1 cellular context compared by ENCODE assay signal in the genomic region with DNA sequence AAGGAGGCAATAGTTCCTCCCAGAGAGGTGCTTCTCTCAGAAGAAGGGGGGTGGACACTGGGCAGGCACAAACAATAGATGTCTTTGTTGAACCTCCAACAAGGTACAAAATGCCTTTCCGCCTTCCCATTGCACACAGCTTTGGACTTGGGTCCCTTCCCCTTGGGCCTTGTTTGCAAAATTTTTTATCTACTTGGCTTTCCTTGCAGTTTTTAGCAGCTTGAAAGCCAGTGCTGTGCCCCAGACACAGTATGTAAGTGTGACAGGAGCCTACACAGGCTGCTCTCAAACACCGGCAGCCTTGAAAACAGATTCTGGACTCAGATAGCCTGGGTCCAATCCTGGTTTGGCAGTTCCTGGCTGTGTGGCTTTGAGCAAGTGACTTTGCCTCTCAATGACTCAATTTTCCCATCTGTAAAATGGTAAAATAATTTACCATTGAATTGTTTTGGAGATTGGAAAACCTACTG.
A peak's percentile ranks its signal among the peaks of the same experiment; 100 is the strongest.
TF ChIP-seq lines count a peak whose summit lies in the region.

No MANE protein-coding gene starts in this region.

TF ChIP-seq in HepG2, 621 proteins besides CTCF, POLR2A, EP300 and RAD21 (continued from another document and continues in another):
- no peak for TF ChIP-seq STAT5B (CRISPR knock-in tag; IDR thresholded peaks at IDR 0.05)
- TF ChIP-seq ZKSCAN1 (IDR thresholded peaks at IDR 0.05; ENCODE audit: low read length) = peak; percentile 47; the same call in 1 of the 2 replicates
- no peak for TF ChIP-seq ZNF264 (CRISPR knock-in tag; IDR thresholded peaks at IDR 0.05)
- TF ChIP-seq, protein P1, sequence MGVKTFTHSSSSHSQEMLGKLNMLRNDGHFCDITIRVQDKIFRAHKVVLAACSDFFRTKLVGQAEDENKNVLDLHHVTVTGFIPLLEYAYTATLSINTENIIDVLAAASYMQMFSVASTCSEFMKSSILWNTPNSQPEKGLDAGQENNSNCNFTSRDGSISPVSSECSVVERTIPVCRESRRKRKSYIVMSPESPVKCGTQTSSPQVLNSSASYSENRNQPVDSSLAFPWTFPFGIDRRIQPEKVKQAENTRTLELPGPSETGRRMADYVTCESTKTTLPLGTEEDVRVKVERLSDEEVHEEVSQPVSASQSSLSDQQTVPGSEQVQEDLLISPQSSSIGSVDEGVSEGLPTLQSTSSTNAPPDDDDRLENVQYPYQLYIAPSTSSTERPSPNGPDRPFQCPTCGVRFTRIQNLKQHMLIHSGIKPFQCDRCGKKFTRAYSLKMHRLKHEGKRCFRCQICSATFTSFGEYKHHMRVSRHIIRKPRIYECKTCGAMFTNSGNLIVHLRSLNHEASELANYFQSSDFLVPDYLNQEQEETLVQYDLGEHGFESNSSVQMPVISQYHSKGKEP (CRISPR knock-in tag; IDR thresholded peaks at IDR 0.05) = no peak
- TF ChIP-seq, protein P2, sequence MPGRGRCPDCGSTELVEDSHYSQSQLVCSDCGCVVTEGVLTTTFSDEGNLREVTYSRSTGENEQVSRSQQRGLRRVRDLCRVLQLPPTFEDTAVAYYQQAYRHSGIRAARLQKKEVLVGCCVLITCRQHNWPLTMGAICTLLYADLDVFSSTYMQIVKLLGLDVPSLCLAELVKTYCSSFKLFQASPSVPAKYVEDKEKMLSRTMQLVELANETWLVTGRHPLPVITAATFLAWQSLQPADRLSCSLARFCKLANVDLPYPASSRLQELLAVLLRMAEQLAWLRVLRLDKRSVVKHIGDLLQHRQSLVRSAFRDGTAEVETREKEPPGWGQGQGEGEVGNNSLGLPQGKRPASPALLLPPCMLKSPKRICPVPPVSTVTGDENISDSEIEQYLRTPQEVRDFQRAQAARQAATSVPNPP (CRISPR knock-in tag; IDR thresholded peaks at IDR 0.05) = no peak
- peak; percentile 55 for TF ChIP-seq CBX1 (IDR thresholded peaks at IDR 0.05; ENCODE audit: low read depth)
- no peak; the same call in 1 of the 2 replicates for TF ChIP-seq ZNF460 (CRISPR knock-in tag; IDR thresholded peaks at IDR 0.05; ENCODE audit: borderline replicate concordance)
- peak; percentile 99 for TF ChIP-seq RCOR2 (CRISPR knock-in tag; IDR thresholded peaks at IDR 0.05)
- no peak for TF ChIP-seq ZNF329 (CRISPR knock-in tag; IDR thresholded peaks at IDR 0.05; ENCODE audit: low read depth)
- no peak for TF ChIP-seq KDM5A (IDR thresholded peaks at IDR 0.05; ENCODE audit: borderline replicate concordance, low read length)
- no peak for TF ChIP-seq FLYWCH1 (CRISPR knock-in tag; IDR thresholded peaks at IDR 0.05)
- TF ChIP-seq, protein P3, sequence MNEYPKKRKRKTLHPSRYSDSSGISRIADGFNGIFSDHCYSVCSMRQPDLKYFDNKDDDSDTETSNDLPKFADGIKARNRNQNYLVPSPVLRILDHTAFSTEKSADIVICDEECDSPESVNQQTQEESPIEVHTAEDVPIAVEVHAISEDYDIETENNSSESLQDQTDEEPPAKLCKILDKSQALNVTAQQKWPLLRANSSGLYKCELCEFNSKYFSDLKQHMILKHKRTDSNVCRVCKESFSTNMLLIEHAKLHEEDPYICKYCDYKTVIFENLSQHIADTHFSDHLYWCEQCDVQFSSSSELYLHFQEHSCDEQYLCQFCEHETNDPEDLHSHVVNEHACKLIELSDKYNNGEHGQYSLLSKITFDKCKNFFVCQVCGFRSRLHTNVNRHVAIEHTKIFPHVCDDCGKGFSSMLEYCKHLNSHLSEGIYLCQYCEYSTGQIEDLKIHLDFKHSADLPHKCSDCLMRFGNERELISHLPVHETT (CRISPR knock-in tag; conservative IDR thresholded peaks at IDR 0.05) = 0 out of 2 replicates have a peak, but pooled peaks have one; percentile 27
- no peak for TF ChIP-seq ZNF7 (CRISPR knock-in tag; IDR thresholded peaks at IDR 0.05)
- no peak for TF ChIP-seq TCF7L2 (IDR thresholded peaks at IDR 0.05; ENCODE audit: low read depth, low read length)
- TF ChIP-seq, protein P4, sequence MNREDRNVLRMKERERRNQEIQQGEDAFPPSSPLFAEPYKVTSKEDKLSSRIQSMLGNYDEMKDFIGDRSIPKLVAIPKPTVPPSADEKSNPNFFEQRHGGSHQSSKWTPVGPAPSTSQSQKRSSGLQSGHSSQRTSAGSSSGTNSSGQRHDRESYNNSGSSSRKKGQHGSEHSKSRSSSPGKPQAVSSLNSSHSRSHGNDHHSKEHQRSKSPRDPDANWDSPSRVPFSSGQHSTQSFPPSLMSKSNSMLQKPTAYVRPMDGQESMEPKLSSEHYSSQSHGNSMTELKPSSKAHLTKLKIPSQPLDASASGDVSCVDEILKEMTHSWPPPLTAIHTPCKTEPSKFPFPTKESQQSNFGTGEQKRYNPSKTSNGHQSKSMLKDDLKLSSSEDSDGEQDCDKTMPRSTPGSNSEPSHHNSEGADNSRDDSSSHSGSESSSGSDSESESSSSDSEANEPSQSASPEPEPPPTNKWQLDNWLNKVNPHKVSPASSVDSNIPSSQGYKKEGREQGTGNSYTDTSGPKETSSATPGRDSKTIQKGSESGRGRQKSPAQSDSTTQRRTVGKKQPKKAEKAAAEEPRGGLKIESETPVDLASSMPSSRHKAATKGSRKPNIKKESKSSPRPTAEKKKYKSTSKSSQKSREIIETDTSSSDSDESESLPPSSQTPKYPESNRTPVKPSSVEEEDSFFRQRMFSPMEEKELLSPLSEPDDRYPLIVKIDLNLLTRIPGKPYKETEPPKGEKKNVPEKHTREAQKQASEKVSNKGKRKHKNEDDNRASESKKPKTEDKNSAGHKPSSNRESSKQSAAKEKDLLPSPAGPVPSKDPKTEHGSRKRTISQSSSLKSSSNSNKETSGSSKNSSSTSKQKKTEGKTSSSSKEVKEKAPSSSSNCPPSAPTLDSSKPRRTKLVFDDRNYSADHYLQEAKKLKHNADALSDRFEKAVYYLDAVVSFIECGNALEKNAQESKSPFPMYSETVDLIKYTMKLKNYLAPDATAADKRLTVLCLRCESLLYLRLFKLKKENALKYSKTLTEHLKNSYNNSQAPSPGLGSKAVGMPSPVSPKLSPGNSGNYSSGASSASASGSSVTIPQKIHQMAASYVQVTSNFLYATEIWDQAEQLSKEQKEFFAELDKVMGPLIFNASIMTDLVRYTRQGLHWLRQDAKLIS (CRISPR knock-in tag; IDR thresholded peaks at IDR 0.05) = no peak
- TF ChIP-seq ASH2L (IDR thresholded peaks at IDR 0.05; ENCODE audit: insufficient read length, low read depth, low read length) = peak; percentile 69
- peak; percentile 46; the same call in 1 of the 2 replicates for TF ChIP-seq ZFX (CRISPR knock-in tag; IDR thresholded peaks at IDR 0.05; ENCODE audit: low read depth)
- TF ChIP-seq ZNF224 (CRISPR knock-in tag; IDR thresholded peaks at IDR 0.05) = no peak
- TF ChIP-seq NFATC3 (CRISPR knock-in tag; IDR thresholded peaks at IDR 0.05) = no peak
- no peak for TF ChIP-seq ZBTB42 (CRISPR knock-in tag; IDR thresholded peaks at IDR 0.05)
- TF ChIP-seq, protein P5, sequence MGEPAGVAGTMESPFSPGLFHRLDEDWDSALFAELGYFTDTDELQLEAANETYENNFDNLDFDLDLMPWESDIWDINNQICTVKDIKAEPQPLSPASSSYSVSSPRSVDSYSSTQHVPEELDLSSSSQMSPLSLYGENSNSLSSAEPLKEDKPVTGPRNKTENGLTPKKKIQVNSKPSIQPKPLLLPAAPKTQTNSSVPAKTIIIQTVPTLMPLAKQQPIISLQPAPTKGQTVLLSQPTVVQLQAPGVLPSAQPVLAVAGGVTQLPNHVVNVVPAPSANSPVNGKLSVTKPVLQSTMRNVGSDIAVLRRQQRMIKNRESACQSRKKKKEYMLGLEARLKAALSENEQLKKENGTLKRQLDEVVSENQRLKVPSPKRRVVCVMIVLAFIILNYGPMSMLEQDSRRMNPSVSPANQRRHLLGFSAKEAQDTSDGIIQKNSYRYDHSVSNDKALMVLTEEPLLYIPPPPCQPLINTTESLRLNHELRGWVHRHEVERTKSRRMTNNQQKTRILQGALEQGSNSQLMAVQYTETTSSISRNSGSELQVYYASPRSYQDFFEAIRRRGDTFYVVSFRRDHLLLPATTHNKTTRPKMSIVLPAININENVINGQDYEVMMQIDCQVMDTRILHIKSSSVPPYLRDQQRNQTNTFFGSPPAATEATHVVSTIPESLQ (CRISPR knock-in tag; conservative IDR thresholded peaks at IDR 0.05) = no peak
- TF ChIP-seq, protein P6, sequence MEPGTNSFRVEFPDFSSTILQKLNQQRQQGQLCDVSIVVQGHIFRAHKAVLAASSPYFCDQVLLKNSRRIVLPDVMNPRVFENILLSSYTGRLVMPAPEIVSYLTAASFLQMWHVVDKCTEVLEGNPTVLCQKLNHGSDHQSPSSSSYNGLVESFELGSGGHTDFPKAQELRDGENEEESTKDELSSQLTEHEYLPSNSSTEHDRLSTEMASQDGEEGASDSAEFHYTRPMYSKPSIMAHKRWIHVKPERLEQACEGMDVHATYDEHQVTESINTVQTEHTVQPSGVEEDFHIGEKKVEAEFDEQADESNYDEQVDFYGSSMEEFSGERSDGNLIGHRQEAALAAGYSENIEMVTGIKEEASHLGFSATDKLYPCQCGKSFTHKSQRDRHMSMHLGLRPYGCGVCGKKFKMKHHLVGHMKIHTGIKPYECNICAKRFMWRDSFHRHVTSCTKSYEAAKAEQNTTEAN (CRISPR knock-in tag; conservative IDR thresholded peaks at IDR 0.05) = peak; percentile 58; the same call in 1 of the 2 replicates
- TF ChIP-seq, protein P7, sequence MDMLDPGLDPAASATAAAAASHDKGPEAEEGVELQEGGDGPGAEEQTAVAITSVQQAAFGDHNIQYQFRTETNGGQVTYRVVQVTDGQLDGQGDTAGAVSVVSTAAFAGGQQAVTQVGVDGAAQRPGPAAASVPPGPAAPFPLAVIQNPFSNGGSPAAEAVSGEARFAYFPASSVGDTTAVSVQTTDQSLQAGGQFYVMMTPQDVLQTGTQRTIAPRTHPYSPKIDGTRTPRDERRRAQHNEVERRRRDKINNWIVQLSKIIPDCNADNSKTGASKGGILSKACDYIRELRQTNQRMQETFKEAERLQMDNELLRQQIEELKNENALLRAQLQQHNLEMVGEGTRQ (IDR thresholded peaks at IDR 0.05; ENCODE audit: low read depth, low read length) = no peak
- TF ChIP-seq, protein P7 (CRISPR knock-in tag; IDR thresholded peaks at IDR 0.05; ENCODE audit: borderline replicate concordance) = no peak
- TF ChIP-seq HMG20A (CRISPR knock-in tag; IDR thresholded peaks at IDR 0.05; ENCODE audit: borderline replicate concordance) = 0 out of 2 replicates have a peak, but pooled peaks have one; percentile 30
- no peak for TF ChIP-seq ONECUT2 (CRISPR knock-in tag; IDR thresholded peaks at IDR 0.05)
- TF ChIP-seq, protein P8, sequence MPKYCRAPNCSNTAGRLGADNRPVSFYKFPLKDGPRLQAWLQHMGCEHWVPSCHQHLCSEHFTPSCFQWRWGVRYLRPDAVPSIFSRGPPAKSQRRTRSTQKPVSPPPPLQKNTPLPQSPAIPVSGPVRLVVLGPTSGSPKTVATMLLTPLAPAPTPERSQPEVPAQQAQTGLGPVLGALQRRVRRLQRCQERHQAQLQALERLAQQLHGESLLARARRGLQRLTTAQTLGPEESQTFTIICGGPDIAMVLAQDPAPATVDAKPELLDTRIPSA (CRISPR knock-in tag; IDR thresholded peaks at IDR 0.05; ENCODE audit: borderline replicate concordance) = no peak
- TF ChIP-seq, protein P9, sequence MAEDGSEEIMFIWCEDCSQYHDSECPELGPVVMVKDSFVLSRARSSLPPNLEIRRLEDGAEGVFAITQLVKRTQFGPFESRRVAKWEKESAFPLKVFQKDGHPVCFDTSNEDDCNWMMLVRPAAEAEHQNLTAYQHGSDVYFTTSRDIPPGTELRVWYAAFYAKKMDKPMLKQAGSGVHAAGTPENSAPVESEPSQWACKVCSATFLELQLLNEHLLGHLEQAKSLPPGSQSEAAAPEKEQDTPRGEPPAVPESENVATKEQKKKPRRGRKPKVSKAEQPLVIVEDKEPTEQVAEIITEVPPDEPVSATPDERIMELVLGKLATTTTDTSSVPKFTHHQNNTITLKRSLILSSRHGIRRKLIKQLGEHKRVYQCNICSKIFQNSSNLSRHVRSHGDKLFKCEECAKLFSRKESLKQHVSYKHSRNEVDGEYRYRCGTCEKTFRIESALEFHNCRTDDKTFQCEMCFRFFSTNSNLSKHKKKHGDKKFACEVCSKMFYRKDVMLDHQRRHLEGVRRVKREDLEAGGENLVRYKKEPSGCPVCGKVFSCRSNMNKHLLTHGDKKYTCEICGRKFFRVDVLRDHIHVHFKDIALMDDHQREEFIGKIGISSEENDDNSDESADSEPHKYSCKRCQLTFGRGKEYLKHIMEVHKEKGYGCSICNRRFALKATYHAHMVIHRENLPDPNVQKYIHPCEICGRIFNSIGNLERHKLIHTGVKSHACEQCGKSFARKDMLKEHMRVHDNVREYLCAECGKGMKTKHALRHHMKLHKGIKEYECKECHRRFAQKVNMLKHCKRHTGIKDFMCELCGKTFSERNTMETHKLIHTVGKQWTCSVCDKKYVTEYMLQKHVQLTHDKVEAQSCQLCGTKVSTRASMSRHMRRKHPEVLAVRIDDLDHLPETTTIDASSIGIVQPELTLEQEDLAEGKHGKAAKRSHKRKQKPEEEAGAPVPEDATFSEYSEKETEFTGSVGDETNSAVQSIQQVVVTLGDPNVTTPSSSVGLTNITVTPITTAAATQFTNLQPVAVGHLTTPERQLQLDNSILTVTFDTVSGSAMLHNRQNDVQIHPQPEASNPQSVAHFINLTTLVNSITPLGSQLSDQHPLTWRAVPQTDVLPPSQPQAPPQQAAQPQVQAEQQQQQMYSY (CRISPR knock-in tag; IDR thresholded peaks at IDR 0.05) = peak; percentile 94
- no peak for TF ChIP-seq RBFOX2 (IDR thresholded peaks at IDR 0.05; ENCODE audit: low read depth, low read length)
- TF ChIP-seq KLF16 (CRISPR knock-in tag; IDR thresholded peaks at IDR 0.05) = no peak
- TF ChIP-seq PAF1 (CRISPR knock-in tag; IDR thresholded peaks at IDR 0.05) = no peak
- no peak; the same call in 1 of the 2 replicates for TF ChIP-seq KAT8 (CRISPR knock-in tag; IDR thresholded peaks at IDR 0.05)
- no peak for TF ChIP-seq ZNF160 (CRISPR knock-in tag; IDR thresholded peaks at IDR 0.05)
